In genomic region chr2:48733067-48733503, GRCh38 we compare ENCODE assay signal across 1 cellular context.
A peak's percentile ranks its signal among the peaks of the same experiment; 100 is the strongest.
TF ChIP-seq lines count a peak whose summit lies in the region.

No MANE protein-coding gene starts in this region.

TF ChIP-seq in HEK293, 187 proteins besides CTCF, POLR2A, EP300 and RAD21 (continued from another document and continues in another):
- TF ChIP-seq REST (tag by site-specific recombination; IDR thresholded peaks at IDR 0.05): no peak
- no peak for TF ChIP-seq TSHZ1 (tag by site-specific recombination; IDR thresholded peaks at IDR 0.05; ENCODE audit: borderline replicate concordance)
- no peak for TF ChIP-seq ZNF776 (tag by site-specific recombination; IDR thresholded peaks at IDR 0.05; ENCODE audit: borderline replicate concordance)
- peak; percentile 68; the same call in 1 of the 2 replicates for TF ChIP-seq ZBTB8A (tag by site-specific recombination; IDR thresholded peaks at IDR 0.05)
- TF ChIP-seq ZNF23 (tag by site-specific recombination; IDR thresholded peaks at IDR 0.05; ENCODE audit: borderline replicate concordance): no peak
- no peak for TF ChIP-seq ZNF211 (tag by site-specific recombination; IDR thresholded peaks at IDR 0.05; ENCODE audit: low read depth)
- no peak for TF ChIP-seq PBX3 (CRISPR knock-in tag; IDR thresholded peaks at IDR 0.05)
- no peak for TF ChIP-seq ZNF112 (tag by site-specific recombination; IDR thresholded peaks at IDR 0.05)
- no peak for TF ChIP-seq ZNF670 (tag by site-specific recombination; IDR thresholded peaks at IDR 0.05; ENCODE audit: low read depth)
- TF ChIP-seq ZNF558 (tag by site-specific recombination; IDR thresholded peaks at IDR 0.05): no peak
- no peak for TF ChIP-seq ZNF146 (tag by site-specific recombination; IDR thresholded peaks at IDR 0.05)
- no peak for TF ChIP-seq ZNF248 (tag by site-specific recombination; IDR thresholded peaks at IDR 0.05)
- no peak for TF ChIP-seq ZBTB21 (tag by site-specific recombination; IDR thresholded peaks at IDR 0.05)
- no peak for TF ChIP-seq ZNF202 (tag by site-specific recombination; IDR thresholded peaks at IDR 0.05; ENCODE audit: borderline replicate concordance)
- no peak for TF ChIP-seq ZNF157 (tag by site-specific recombination; IDR thresholded peaks at IDR 0.05)
- TF ChIP-seq ZSCAN4 (tag by site-specific recombination; IDR thresholded peaks at IDR 0.05): no peak
- peak; percentile 67 for TF ChIP-seq ZNF600 (tag by site-specific recombination; IDR thresholded peaks at IDR 0.05)
- TF ChIP-seq GLIS2 (tag by site-specific recombination; IDR thresholded peaks at IDR 0.05): no peak
- no peak for TF ChIP-seq PRDM2 (tag by site-specific recombination; IDR thresholded peaks at IDR 0.05; ENCODE audit: borderline replicate concordance)
- no peak for TF ChIP-seq KLF16 (tag by site-specific recombination; IDR thresholded peaks at IDR 0.05)
- no peak for TF ChIP-seq ZNF121 (tag by site-specific recombination; IDR thresholded peaks at IDR 0.05)
- TF ChIP-seq ZNF555 (tag by site-specific recombination; conservative IDR thresholded peaks at IDR 0.05): no peak
- TF ChIP-seq ZNF274 (IDR thresholded peaks at IDR 0.05; ENCODE audit: low read length): no peak
- TF ChIP-seq ZNF274 (tag by site-specific recombination; IDR thresholded peaks at IDR 0.05; ENCODE audit: borderline replicate concordance): no peak
- TF ChIP-seq PRDM10 (tag by site-specific recombination; IDR thresholded peaks at IDR 0.05): no peak
- no peak for TF ChIP-seq ZBTB26 (tag by site-specific recombination; optimal IDR thresholded peaks at IDR 0.05)
- TF ChIP-seq IKZF3 (tag by site-specific recombination; IDR thresholded peaks at IDR 0.05): no peak
- TF ChIP-seq ZNF561 (tag by site-specific recombination; IDR thresholded peaks at IDR 0.05; ENCODE audit: borderline replicate concordance): peak; percentile 95
- TF ChIP-seq ZNF580 (tag by site-specific recombination; IDR thresholded peaks at IDR 0.05): peak; percentile 80
- no peak for TF ChIP-seq ZNF223 (tag by site-specific recombination; IDR thresholded peaks at IDR 0.05)
- TF ChIP-seq ZNF529 (tag by site-specific recombination; IDR thresholded peaks at IDR 0.05; ENCODE audit: insufficient replicate concordance): no peak
- no peak for TF ChIP-seq ZNF768 (tag by site-specific recombination; IDR thresholded peaks at IDR 0.05)
- TF ChIP-seq ZNF184 (tag by site-specific recombination; IDR thresholded peaks at IDR 0.05): no peak
- TF ChIP-seq ZNF549 (tag by site-specific recombination; IDR thresholded peaks at IDR 0.05): no peak
- no peak for TF ChIP-seq ZNF24 (tag by site-specific recombination; IDR thresholded peaks at IDR 0.05)
- TF ChIP-seq ZSCAN23 (tag by site-specific recombination; IDR thresholded peaks at IDR 0.05): no peak
- peak; percentile 99 for TF ChIP-seq WT1 (tag by site-specific recombination; IDR thresholded peaks at IDR 0.05)
- TF ChIP-seq ZNF311 (tag by site-specific recombination; IDR thresholded peaks at IDR 0.05; ENCODE audit: borderline replicate concordance): no peak
- TF ChIP-seq ZNF747 (tag by site-specific recombination; IDR thresholded peaks at IDR 0.05): no peak
- TF ChIP-seq ZNF623 (tag by site-specific recombination; IDR thresholded peaks at IDR 0.05): no peak
- peak; percentile 78 for TF ChIP-seq ZSCAN30 (tag by site-specific recombination; IDR thresholded peaks at IDR 0.05)
- TF ChIP-seq ZNF394 (tag by site-specific recombination; IDR thresholded peaks at IDR 0.05; ENCODE audit: borderline replicate concordance): no peak
